22 cellular contexts compared by ENCODE assay signal in genomic region chr9:102985162-102985900, GRCh38. TPM values are rescaled to one million over a fixed set of nuclear protein-coding genes. Genes with fewer than 3 reads are reported as not detected.
DNase-seq lines count a peak whose midpoint lies in the region; TF ChIP-seq lines count a peak whose summit lies in the region.
"Had no signal": no experiment of that assay in that cellular context is flagged by ENCODE, and none has a peak within 500 bp of the region (broad histone marks: within the 10 kb centered on the region; RNA-seq: fewer than 3 reads in every experiment).

No MANE protein-coding gene starts in this region.

- H2AFZ ChIP-seq in neuronal stem cell (ENCODE audit: low read length), result no peak overlapping the region
- H2AFZ ChIP-seq: GM23338 had no signal

- peak; percentile 0 for DNase-seq in NCI-H2029 (lab: John Stamatoyannopoulos, UW)
- DNase-seq in NCI-H2029 treated with DMSO at 0.1 percent for 48 hours (lab: John Stamatoyannopoulos, UW), result no peak
- DNase-seq in NCI-H510A (lab: John Stamatoyannopoulos, UW), result peak; percentile 36
- DNase-seq in WERI-Rb-1, result peak; percentile 66
- DNase-seq in neuronal stem cell (ENCODE audit: low spot score), result peak; percentile 6
- no peak for DNase-seq in prostate gland (ENCODE audit: low spot score)
- no peak for DNase-seq in activated CD4-positive, alpha-beta T cell treated with anti-CD3 and anti-CD28 coated beads, Interleukin-2, amount 50 U/mL, for 4 hours
- DNase-seq in MV-4-11 (lab: John Stamatoyannopoulos, UW), result no peak
- DNase-seq: 8988T; CD4-positive, alpha-beta memory T cell; DMS53; EL; GF-D8; IMR-90; NCI-H1694 treated with DMSO at 0.1 percent for 48 hours; NCI-H2171 treated with DMSO at 0.1 percent for 48 hours; OCI-M1 had no signal

- H3K14ac ChIP-seq in neuronal stem cell (ENCODE audit: low read length), result no peak overlapping the region

- H3K27ac ChIP-seq in WERI-Rb-1, result peak overlapping the region; percentile 39
- H3K27ac ChIP-seq in neuronal stem cell (replicated peaks; ENCODE audit: low read length), result no peak overlapping the region
- no peak overlapping the region for H3K27ac ChIP-seq in prostate gland
- H3K27ac ChIP-seq: BLaER1 treated with 17β-estradiol and CSF1 and Interleukin-3, amounts not matched to agents 10 nM and 100 nM; KMS-11 had no signal

- no peak overlapping the region for H3K18ac ChIP-seq in neuronal stem cell (ENCODE audit: low read length)

- H3K23ac ChIP-seq in neuronal stem cell (ENCODE audit: low read depth, low read length, poor library complexity), result no peak overlapping the region

- TF ChIP-seq POLR2A in prostate gland (IDR thresholded peaks at IDR 0.05), result no peak

- no peak overlapping the region for H2BK12ac ChIP-seq in neuronal stem cell (ENCODE audit: low read length)

- intact Hi-C loops in prostate gland (cut with DNase I), result no loop called here

- no peak overlapping the region for H3K4ac ChIP-seq in neuronal stem cell (ENCODE audit: low read length)

- no peaks in the 10 kb centered on the region for H3K36me3 ChIP-seq in WERI-Rb-1
- H3K36me3 ChIP-seq in neuronal stem cell (replicated peaks in 1 of 2; ENCODE audit: control insufficient read depth in 2 of 2, insufficient read depth in 2 of 2, low read length in 2 of 2), result no peaks in the 10 kb centered on the region
- H3K36me3 ChIP-seq in prostate gland, result no peaks in the 10 kb centered on the region
- H3K36me3 ChIP-seq: BLaER1 treated with 17β-estradiol and CSF1 and Interleukin-3, amounts not matched to agents 10 nM and 100 nM had no signal

- TF ChIP-seq CTCF in WERI-Rb-1 (IDR thresholded peaks at IDR 0.05; ENCODE audit: low read depth, low read length) (no peak), prostate gland (IDR thresholded peaks at IDR 0.05) (no peak)

- no peak overlapping the region for H2BK120ac ChIP-seq in neuronal stem cell (ENCODE audit: low read depth, low read length)

- H2BK15ac ChIP-seq in neuronal stem cell (ENCODE audit: low read length), result no peak overlapping the region

- no peak overlapping the region for H2AK5ac ChIP-seq in neuronal stem cell (ENCODE audit: low read depth, low read length)

- H4K91ac ChIP-seq in neuronal stem cell (ENCODE audit: low read depth, low read length, poor library complexity), result no peak overlapping the region

- no peaks in the 10 kb centered on the region for H3K79me1 ChIP-seq in neuronal stem cell (ENCODE audit: low read depth, low read length)

- no CpG with 5 or more reads among the region's 3 CpGs for WGBS in neuronal stem cell (ENCODE audit: extremely low coverage in 2 of 2, insufficient read length in 2 of 2, insufficient replicate concordance in 1 of 2), 2 donors
- 42% methylated on average over 3 of the region's 3 CpGs for WGBS in prostate gland

- no peak overlapping the region for H3K9ac ChIP-seq in neuronal stem cell (ENCODE audit: low read depth, low read length, poor library complexity)
- H3K9ac ChIP-seq: BLaER1 treated with 17β-estradiol and CSF1 and Interleukin-3, amounts not matched to agents 10 nM and 100 nM; KMS-11 had no signal

- H3K9me3 ChIP-seq in WERI-Rb-1 (ENCODE audit: severe bottlenecking), result no peaks in the 10 kb centered on the region
- H3K9me3 ChIP-seq in neuronal stem cell (replicated peaks in 1 of 2; ENCODE audit: control insufficient read depth in 2 of 2, insufficient read depth in 1 of 2, low read depth in 1 of 2, low read length in 2 of 2), result no peaks in the 10 kb centered on the region
- no peaks in the 10 kb centered on the region for H3K9me3 ChIP-seq in prostate gland
- H3K9me3 ChIP-seq: BLaER1 treated with 17β-estradiol and CSF1 and Interleukin-3, amounts not matched to agents 10 nM and 100 nM had no signal

- no peak overlapping the region for H3K4me2 ChIP-seq in neuronal stem cell (ENCODE audit: insufficient read depth, low read length, poor library complexity, severe bottlenecking)
- H3K4me2 ChIP-seq: BLaER1 treated with 17β-estradiol and CSF1 and Interleukin-3, amounts not matched to agents 10 nM and 100 nM; GM23338; KMS-11 had no signal

- no peak overlapping the region for H2BK5ac ChIP-seq in neuronal stem cell (ENCODE audit: low read length)

- H3K27me3 ChIP-seq in WERI-Rb-1 (ENCODE audit: insufficient read depth, low read depth, severe bottlenecking) (no peaks in the 10 kb centered on the region), neuronal stem cell (ENCODE audit: control insufficient read depth in 3 of 3, insufficient read depth in 3 of 3, low read depth in 1 of 3, low read length in 3 of 3) (no peaks in the 10 kb centered on the region), prostate gland (replicated peaks; ENCODE audit: insufficient read depth) (no peaks in the 10 kb centered on the region)
- H3K27me3 ChIP-seq: BLaER1 treated with 17β-estradiol and CSF1 and Interleukin-3, amounts not matched to agents 10 nM and 100 nM had no signal

- no peak overlapping the region for H4K8ac ChIP-seq in neuronal stem cell (ENCODE audit: low read depth, low read length)

- no peak overlapping the region for H3K4me3 ChIP-seq in WERI-Rb-1 (ENCODE audit: low read depth, low read length)
- H3K4me3 ChIP-seq in neuronal stem cell (ENCODE audit: low read length in 2 of 2), result no peak overlapping the region
- no peak overlapping the region for H3K4me3 ChIP-seq in prostate gland
- H3K4me3 ChIP-seq: BLaER1 treated with 17β-estradiol and CSF1 and Interleukin-3, amounts not matched to agents 10 nM and 100 nM; GM23338 had no signal

- peaks cover 0 to 6% of the 10 kb centered on the region in 2 donors for H3K4me1 ChIP-seq in neuronal stem cell (ENCODE audit: control insufficient read depth in 2 of 2, insufficient read depth in 1 of 2, low read depth in 1 of 2, low read length in 2 of 2)
- H3K4me1 ChIP-seq in prostate gland (replicated peaks), result no peaks in the 10 kb centered on the region
- H3K4me1 ChIP-seq: BLaER1 treated with 17β-estradiol and CSF1 and Interleukin-3, amounts not matched to agents 10 nM and 100 nM had no signal

RNA-seq across cellular contexts. Expression of gene CYLC2, which starts 9.8 kb away (rescaled TPM):
- not detected for polyA plus RNA-seq in neuronal stem cell (2013, experiment 1 of 2)
- polyA plus RNA-seq in neuronal stem cell (2013, experiment 2 of 2), result not detected
- total RNA-seq in prostate gland, result not detected
- total RNA-seq: CD4-positive, alpha-beta memory T cell; GM23338; IMR-90; SK-MEL-5; T-helper 1 cell treated with Interleukin-12 subunit alpha and Interleukin-12 subunit beta and Interleukin-4 antibody, amounts not matched to agents 30 ng/mL and 1 ng/mL, for 36 hours had no signal
- polyA plus RNA-seq: CD4-positive, alpha-beta memory T cell; GM23338; IMR-90 had no signal

Comparison
In these comparisons a context has a peak if more than half of its experiments do, and no peak if none do; other contexts are left out.
1. DNase-seq: peak in NCI-H2029 (single experiment), NCI-H510A (single experiment), WERI-Rb-1 (single experiment) and neuronal stem cell (single experiment); none in NCI-H2029 treated with DMSO at 0.1 percent for 48 hours (single experiment), prostate gland (single experiment), activated CD4-positive, alpha-beta T cell treated with anti-CD3 and anti-CD28 coated beads, Interleukin-2, amount 50 U/mL, for 4 hours (0 of 2) and MV-4-11 (single experiment).